In the genomic region with DNA sequence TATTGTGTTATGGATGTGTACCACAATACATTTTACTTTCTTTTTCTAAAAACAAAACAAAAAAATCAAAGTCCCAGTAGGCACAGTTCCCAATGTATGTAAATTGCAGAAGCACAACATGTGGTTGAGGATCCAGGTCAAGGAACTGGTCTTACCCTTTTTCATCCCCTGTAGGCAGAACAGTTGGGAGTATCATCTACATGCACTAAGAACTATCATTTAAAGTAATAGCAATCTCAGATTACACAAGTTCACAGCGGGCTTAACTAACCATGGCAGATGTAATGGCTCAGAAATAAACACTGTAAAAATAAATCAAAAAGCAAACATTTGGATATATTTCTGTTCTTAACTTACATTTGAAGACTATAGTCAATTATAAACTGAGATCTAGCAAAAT, we compare ENCODE assay signal across 12 cellular contexts.
"Had no signal": no experiment of that assay in that cellular context is flagged by ENCODE, and none has a peak within 500 bp of the region (broad histone marks: within the 10 kb centered on the region; RNA-seq: fewer than 3 reads in every experiment).

No MANE protein-coding gene starts in this region.

- H3K27ac ChIP-seq: lower lobe of right lung, parathyroid adenoma, skin epidermis had no signal

- H3K4me1 ChIP-seq: lower lobe of right lung, parathyroid adenoma had no signal

- H3K9ac ChIP-seq: parathyroid adenoma had no signal

- H3K4me3 ChIP-seq: lower lobe of right lung, skin epidermis had no signal

- H3K79me2 ChIP-seq: parathyroid adenoma had no signal

- DNase-seq: amniotic stem cell; dermis blood vessel endothelial cell; hypothalamus; lower lobe of right lung; midbrain; naive B cell; stimulated activated naive CD4-positive, alpha-beta T cell; substantia nigra; trophoblast cell had no signal

- ATAC-seq: activated CD4-positive, CD25-positive, alpha-beta regulatory T cell treated with anti-CD3 and anti-CD28 coated beads, Interleukin-2, amount 50 U/mL, for 24 hours; lower lobe of right lung had no signal

- H3K36me3 ChIP-seq: lower lobe of right lung had no signal
